8 cellular contexts compared by ENCODE assay signal in the genomic region with DNA sequence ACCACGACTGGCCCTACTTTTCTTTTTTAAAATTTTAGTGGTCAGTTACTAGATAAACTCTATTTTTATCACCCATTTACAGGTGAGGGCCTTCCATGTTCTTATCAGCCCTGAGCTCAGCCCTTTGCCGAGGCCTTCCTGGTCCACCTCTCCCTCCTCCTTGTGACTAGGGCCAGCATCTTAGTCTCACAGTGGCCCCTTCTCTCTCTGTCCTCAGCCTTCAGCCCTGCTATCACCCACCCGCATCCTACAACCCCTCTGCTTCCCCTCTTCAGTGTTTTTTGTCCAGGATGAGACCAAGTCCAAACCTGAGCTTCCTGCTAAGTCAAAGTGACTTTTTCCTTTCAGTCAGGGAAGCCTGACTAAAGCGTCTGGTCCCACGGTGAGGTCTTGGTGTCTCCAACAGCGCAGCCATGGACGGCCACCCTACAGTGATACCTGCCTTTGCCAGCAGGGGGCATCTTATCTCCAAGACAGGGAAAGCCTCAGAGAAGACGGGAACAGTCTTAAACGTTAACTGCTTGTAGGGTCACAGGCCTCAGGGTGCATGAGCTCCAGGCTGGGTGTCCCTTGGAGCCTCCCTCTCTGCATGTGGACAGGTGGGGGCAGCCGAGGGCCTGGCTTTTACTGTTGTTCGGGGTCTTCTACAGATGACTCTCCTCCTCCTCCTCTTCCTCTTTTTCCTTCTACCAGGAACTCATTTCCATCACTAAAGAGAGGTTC. TPM values are rescaled to one million over a fixed set of nuclear protein-coding genes. Genes with fewer than 3 reads are reported as not detected.
DNase-seq lines count a peak whose midpoint lies in the region; ATAC-seq, FAIRE-seq and TF ChIP-seq lines count a peak whose summit lies in the region.

No MANE protein-coding gene starts in this region.

- ATAC-seq in activated T-cell treated with anti-CD3 and anti-CD28 coated beads, Interleukin-2, amount 50 U/mL, for 4 hours = peak; percentile 77
- ATAC-seq in pancreas (peak; percentile 77 to 90 (median 88)), HG03139 (IDR thresholded peaks at IDR 0.05; ENCODE audit: unreplicated experiment) (no peak)

- POLR2A ChIA-PET in HEK293T (lab: Yijun Ruan, JAX) = no interaction called here

- H3K79me2 ChIP-seq in OCI-LY3 (ENCODE audit: low read length) = no peaks in the 10 kb centered on the region

- no peak overlapping the region for H3K9ac ChIP-seq in OCI-LY3 (ENCODE audit: low read length)

- peak overlapping the region; percentile 6; the same call in 1 of the 2 replicates for H3K4me3 ChIP-seq in OCI-LY3 (ENCODE audit: low read length)
- no peak overlapping the region for H3K4me3 ChIP-seq in fibroblast of villous mesenchyme (ENCODE audit: low read depth, low read length)
- no peak overlapping the region for H3K4me3 ChIP-seq in pancreas
- no peak overlapping the region for H3K4me3 ChIP-seq in uterus

- no peak overlapping the region for H3K4me3 Mint-ChIP-seq in activated T-cell treated with anti-CD3 and anti-CD28 coated beads, Interleukin-2, amount 50 U/mL, for 4 hours

- H3K27me3 ChIP-seq in OCI-LY3 (ENCODE audit: low read depth, low read length) = no peaks in the 10 kb centered on the region
- H3K27me3 ChIP-seq in pancreas = peaks cover 0 to 4% (median 0%) of the 10 kb centered on the region in 4 donors
- no peaks in the 10 kb centered on the region for H3K27me3 ChIP-seq in uterus

- peak overlapping the region; percentile 78; the same call in 1 of the 2 replicates for H2AFZ ChIP-seq in OCI-LY3 (ENCODE audit: low read depth, low read length)

- intact Hi-C loops in pancreas (cut with DNase I) (no loop called here), uterus (cut with DNase I; ENCODE audit: low total_unique reads) (no loop called here)

- H3K4me1 Mint-ChIP-seq in activated T-cell treated with anti-CD3 and anti-CD28 coated beads, Interleukin-2, amount 50 U/mL, for 4 hours (ENCODE audit: low read depth) = peaks cover 35% of the 10 kb centered on the region

- FAIRE-seq in pancreas (lab: Jason Lieb, UNC) = no peak

- 13 to 24% methylated on average over 11 of the region's 11 CpGs for WGBS in pancreas, 2 donors

- H3K4me1 ChIP-seq in OCI-LY3 (ENCODE audit: low read length) = no peaks in the 10 kb centered on the region
- no peaks in the 10 kb centered on the region for H3K4me1 ChIP-seq in pancreas
- no peaks in the 10 kb centered on the region for H3K4me1 ChIP-seq in uterus

- H3K36me3 Mint-ChIP-seq in activated T-cell treated with anti-CD3 and anti-CD28 coated beads, Interleukin-2, amount 50 U/mL, for 4 hours (ENCODE audit: insufficient read depth) = no peaks in the 10 kb centered on the region

- H3K9me3 ChIP-seq in OCI-LY3 (ENCODE audit: insufficient read depth, low read length) (no peaks in the 10 kb centered on the region), pancreas (no peaks in the 10 kb centered on the region), uterus (no peaks in the 10 kb centered on the region)

- CTCF ChIA-PET in HEK293T (lab: Yijun Ruan, JAX) = interaction anchor here (0.6 to 1.1 kb wide), 5 partner anchors 11 to 661 kb away, joined by 3 to 6 read pairs (median 4); no protein-coding TSS in a partner anchor

- peak overlapping the region; percentile 42 for H3K4me2 ChIP-seq in OCI-LY3 (ENCODE audit: low read length)

- H3K9me3 Mint-ChIP-seq in activated T-cell treated with anti-CD3 and anti-CD28 coated beads, Interleukin-2, amount 50 U/mL, for 4 hours = no peaks in the 10 kb centered on the region

- peak; percentile 69 for TF ChIP-seq CTCF in OCI-LY3 (IDR thresholded peaks at IDR 0.05; ENCODE audit: low read depth, low read length)
- TF ChIP-seq CTCF in fibroblast of villous mesenchyme (IDR thresholded peaks at IDR 0.05; ENCODE audit: insufficient read depth, low read depth, low read length) = peak; percentile 51
- TF ChIP-seq CTCF in pancreas (IDR thresholded peaks at IDR 0.05) = peak; percentile 41 to 66 (median 56)
- TF ChIP-seq CTCF in uterus (IDR thresholded peaks at IDR 0.05) = peak; percentile 44 to 67 (median 44)

- H3K27me3 Mint-ChIP-seq in activated T-cell treated with anti-CD3 and anti-CD28 coated beads, Interleukin-2, amount 50 U/mL, for 4 hours (ENCODE audit: low read depth) = no peaks in the 10 kb centered on the region

- no peak for TF ChIP-seq POLR2A in uterus (IDR thresholded peaks at IDR 0.05)

- H3K36me3 ChIP-seq in OCI-LY3 (replicated peaks; ENCODE audit: low read depth, low read length) (no peaks in the 10 kb centered on the region), pancreas (no peaks in the 10 kb centered on the region), uterus (no peaks in the 10 kb centered on the region)

- H4K20me1 ChIP-seq in OCI-LY3 (ENCODE audit: insufficient read depth, low read length) = no peaks in the 10 kb centered on the region

- no peak overlapping the region for H3K27ac ChIP-seq in OCI-LY3 (ENCODE audit: low read length)
- no peak overlapping the region for H3K27ac ChIP-seq in pancreas
- no peak overlapping the region for H3K27ac ChIP-seq in uterus

- DNase-seq in DMS53 treated with DMSO at 0.1 percent for 48 hours (lab: John Stamatoyannopoulos, UW; ENCODE audit: unreplicated experiment) (peak; percentile 35), HEK293T (ENCODE audit: extremely low spot score) (peak; percentile 68), fibroblast of villous mesenchyme (ENCODE audit: low read depth) (peak; percentile 52), pancreas (peak in 5 of 6 donors; percentile 27 to 84 (median 65)), uterus (peak; percentile 52 to 54)
- DNase-seq in activated T-cell treated with anti-CD3 and anti-CD28 coated beads, Interleukin-2, amount 50 U/mL, for 4 hours = peak; percentile 66

TF ChIP-seq in HEK293T, 16 proteins besides CTCF, POLR2A, EP300 and RAD21:
- TF ChIP-seq ELF4 (IDR thresholded peaks at IDR 0.05) = no peak
- TF ChIP-seq SUZ12 (IDR thresholded peaks at IDR 0.05) = no peak
- TF ChIP-seq ZNF384 (IDR thresholded peaks at IDR 0.05) = no peak
- no peak for TF ChIP-seq ARNT (IDR thresholded peaks at IDR 0.05)
- TF ChIP-seq HDGF (IDR thresholded peaks at IDR 0.05; ENCODE audit: borderline replicate concordance) = no peak
- TF ChIP-seq TARDBP (IDR thresholded peaks at IDR 0.05) = no peak
- TF ChIP-seq NFRKB (IDR thresholded peaks at IDR 0.05) = no peak
- no peak for TF ChIP-seq FOXM1 (IDR thresholded peaks at IDR 0.05; ENCODE audit: borderline replicate concordance)
- TF ChIP-seq LEF1 (IDR thresholded peaks at IDR 0.05; ENCODE audit: borderline replicate concordance) = no peak
- no peak for TF ChIP-seq CTBP1 (IDR thresholded peaks at IDR 0.05; ENCODE audit: borderline replicate concordance)
- no peak for TF ChIP-seq FOXA1 (IDR thresholded peaks at IDR 0.05)
- no peak for TF ChIP-seq L3MBTL2 (conservative IDR thresholded peaks at IDR 0.05)
- TF ChIP-seq, protein P1, sequence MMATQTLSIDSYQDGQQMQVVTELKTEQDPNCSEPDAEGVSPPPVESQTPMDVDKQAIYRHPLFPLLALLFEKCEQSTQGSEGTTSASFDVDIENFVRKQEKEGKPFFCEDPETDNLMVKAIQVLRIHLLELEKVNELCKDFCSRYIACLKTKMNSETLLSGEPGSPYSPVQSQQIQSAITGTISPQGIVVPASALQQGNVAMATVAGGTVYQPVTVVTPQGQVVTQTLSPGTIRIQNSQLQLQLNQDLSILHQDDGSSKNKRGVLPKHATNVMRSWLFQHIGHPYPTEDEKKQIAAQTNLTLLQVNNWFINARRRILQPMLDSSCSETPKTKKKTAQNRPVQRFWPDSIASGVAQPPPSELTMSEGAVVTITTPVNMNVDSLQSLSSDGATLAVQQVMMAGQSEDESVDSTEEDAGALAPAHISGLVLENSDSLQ (IDR thresholded peaks at IDR 0.05) = no peak
- TF ChIP-seq SP1 (IDR thresholded peaks at IDR 0.05) = no peak
- no peak for TF ChIP-seq FOXK2 (IDR thresholded peaks at IDR 0.05)

RNA-seq across cellular contexts. Expression of gene GAGE10, which starts 11.7 kb away (rescaled TPM):
- not detected for total RNA-seq in activated T-cell treated with anti-CD3 and anti-CD28 coated beads, Interleukin-2, amount 50 U/mL, for 4 hours
- not detected in 2 replicates for total RNA-seq in fibroblast of villous mesenchyme
- not detected for total RNA-seq in pancreas
- polyA plus RNA-seq in pancreas = not detected
- total RNA-seq in uterus = not detected

RNA-seq across cellular contexts. Expression of gene PPP1R3F, which starts 22.2 kb away (rescaled TPM):
- 1 to 10 TPM; 2.4 to 3.4 (median 3.1) TPM for total RNA-seq in activated T-cell treated with anti-CD3 and anti-CD28 coated beads, Interleukin-2, amount 50 U/mL, for 4 hours
- total RNA-seq in fibroblast of villous mesenchyme (5.2 and 5.6 TPM in 2 replicates), pancreas (1 to 10 TPM; 1.1 to 2.8 (median 1.6) TPM), uterus (10 to 100 TPM in 1 of 4 donors, 1 to 10 TPM in 3; 3.3 to 16.5 (median 8.0) TPM)
- 1 to 10 TPM; 2.9 to 5.6 TPM for polyA plus RNA-seq in pancreas

RNA-seq across cellular contexts. Expression of gene FOXP3, which starts 27.3 kb away (rescaled TPM):
- total RNA-seq in activated T-cell treated with anti-CD3 and anti-CD28 coated beads, Interleukin-2, amount 50 U/mL, for 4 hours = 10 to 100 TPM; 14.7 to 18.5 (median 16.1) TPM
- total RNA-seq in fibroblast of villous mesenchyme (under 0.01 TPM in 1 of 2 replicates, not detected in the other), pancreas (under 1 TPM in 2 of 6 donors, not detected in 4; 0.04 to 0.12 TPM), uterus (not detected)
- under 1 TPM in 1 of 2 donors, not detected in 1; 0.16 TPM for polyA plus RNA-seq in pancreas

RNA-seq across cellular contexts. Expression of gene GAGE12J, which starts 30.1 kb away (rescaled TPM):
- not detected for total RNA-seq in activated T-cell treated with anti-CD3 and anti-CD28 coated beads, Interleukin-2, amount 50 U/mL, for 4 hours
- total RNA-seq in fibroblast of villous mesenchyme = not detected in 2 replicates
- not detected for total RNA-seq in pancreas
- polyA plus RNA-seq in pancreas = not detected
- not detected for total RNA-seq in uterus

RNA-seq across cellular contexts. Expression of gene GAGE13, which starts 39.6 kb away (rescaled TPM):
- not detected for total RNA-seq in activated T-cell treated with anti-CD3 and anti-CD28 coated beads, Interleukin-2, amount 50 U/mL, for 4 hours
- total RNA-seq in fibroblast of villous mesenchyme (not detected in 2 replicates), pancreas (not detected), uterus (not detected)
- not detected for polyA plus RNA-seq in pancreas

Comparison
In these comparisons a context has a peak if more than half of its experiments do, and no peak if none do; other contexts are left out.
1. RNA of gene FOXP3, which starts 27.3 kb away (total RNA-seq): 14.7 to 18.5 TPM in activated T-cell treated with anti-CD3 and anti-CD28 coated beads, Interleukin-2, amount 50 U/mL, for 4 hours; 0.04 to 0.12 TPM in pancreas, under 0.01 TPM in fibroblast of villous mesenchyme and not detected in uterus; every median in the first group is over 10 times any median in the second.
2. Peak in every context shown above with its lines, with median percentiles within 50 percentile points of each other: DNase-seq and CTCF ChIP-seq.